28 cellular contexts compared by ENCODE assay signal in genomic region chr22:45423524-45423923, GRCh38. TPM values are rescaled to one million over a fixed set of nuclear protein-coding genes. Genes with fewer than 3 reads are reported as not detected.
DNase-seq lines count a peak whose midpoint lies in the region; ATAC-seq and TF ChIP-seq lines count a peak whose summit lies in the region.
"Had no signal": no experiment of that assay in that cellular context is flagged by ENCODE, and none has a peak within 500 bp of the region (broad histone marks: within the 10 kb centered on the region; RNA-seq: fewer than 3 reads in every experiment).

No MANE protein-coding gene starts in this region.

- TF ChIP-seq CTCF in CD14-positive monocyte (IDR thresholded peaks at IDR 0.05) (no peak), type B pancreatic cell (conservative IDR thresholded peaks at IDR 0.05) (no peak)

- peaks cover 0 to 6% (median 0%) of the 10 kb centered on the region in 3 donors for H3K27me3 Mint-ChIP-seq in CD14-positive monocyte (ENCODE audit: low read depth in 3 of 3)
- peaks cover 3% of the 10 kb centered on the region for H3K27me3 Mint-ChIP-seq in type B pancreatic cell
- H3K27me3 Mint-ChIP-seq: CD4-positive, alpha-beta T cell had no signal

- intact Hi-C loops in CD14-positive monocyte (cut with micrococcal nuclease): loop anchor here in 1 of 2 donors (5.0 kb wide), 1 partner anchor 156 kb away; no protein-coding TSS in a partner anchor

- H3K27ac Mint-ChIP-seq in CD14-positive monocyte (peak overlapping the region; percentile 93 to 97 (median 96)), type B pancreatic cell (peak overlapping the region; percentile 93)
- H3K27ac Mint-ChIP-seq: CD4-positive, alpha-beta T cell had no signal

- H3K36me3 Mint-ChIP-seq in CD14-positive monocyte: peaks cover 18% of the 10 kb centered on the region in 2 donors
- peaks cover 28% of the 10 kb centered on the region for H3K36me3 Mint-ChIP-seq in type B pancreatic cell

- H3K4me3 Mint-ChIP-seq in CD14-positive monocyte (no peak overlapping the region), type B pancreatic cell (no peak overlapping the region)
- H3K4me3 Mint-ChIP-seq: CD4-positive, alpha-beta T cell had no signal

- no peak for DNase-seq in CD14-positive monocyte (ENCODE audit: low spot score)
- peak in 1 of 2 experiments; percentile 30 for DNase-seq in SJSA1 (ENCODE audit: low read depth in 1 of 2, low spot score in 2 of 2)
- DNase-seq in left lobe of liver (ENCODE audit: low spot score): peak; percentile 8
- peak; percentile 29 for DNase-seq in type B pancreatic cell (ENCODE audit: extremely low spot score, unreplicated experiment)
- no peak for DNase-seq in T-helper 2 cell
- no peak for DNase-seq in GM19238 (ENCODE audit: insufficient read length, low spot score)
- no peak for DNase-seq in activated CD4-positive, alpha-beta T cell treated with anti-CD3 and anti-CD28 coated beads for 1 hour
- DNase-seq: CD4-positive, alpha-beta T cell; DMS53; GM23248; H7; Karpas-422; NCI-H1092; NCI-H1417 treated with DMSO at 0.1 percent for 48 hours; NCI-H1694 treated with DMSO at 0.1 percent for 48 hours; NCI-H2081 treated with DMSO at 0.1 percent for 48 hours; NCI-H2171; NCI-H345; NCI-H524; NCI-H774 had no signal

- H3K36me3 ChIP-seq in SJSA1: no peaks in the 10 kb centered on the region
- H3K36me3 ChIP-seq: BLaER1, SJCRH30 had no signal

- H3K4me1 ChIP-seq in SJSA1 (replicated peaks): peaks cover 40% of the 10 kb centered on the region
- H3K4me1 ChIP-seq: SJCRH30 had no signal

- no peaks in the 10 kb centered on the region for H3K9me3 ChIP-seq in SJSA1 (replicated peaks)

- no peak for ATAC-seq in left lobe of liver
- ATAC-seq: HepG2 had no signal

- H3K4me1 Mint-ChIP-seq in CD14-positive monocyte (peaks cover 49% of the 10 kb centered on the region), type B pancreatic cell (ENCODE audit: unreplicated experiment) (peaks cover 16% of the 10 kb centered on the region)

- H3K27me3 ChIP-seq in SJSA1 (replicated peaks): no peaks in the 10 kb centered on the region
- H3K27me3 ChIP-seq: BLaER1, SJCRH30 had no signal

- no peak overlapping the region for H3K4me3 ChIP-seq in SJSA1
- H3K4me3 ChIP-seq: BLaER1, GM23248, SJCRH30 had no signal

- H3K9me3 Mint-ChIP-seq in CD14-positive monocyte (peaks cover 2 to 8% (median 6%) of the 10 kb centered on the region in 7 donors), type B pancreatic cell (peaks cover 15% of the 10 kb centered on the region)
- H3K9me3 Mint-ChIP-seq: CD4-positive, alpha-beta T cell had no signal

- H3K27ac ChIP-seq in SJSA1: peak overlapping the region; percentile 71
- H3K27ac ChIP-seq: BLaER1, GM23248, SJCRH30 had no signal

RNA-seq across cellular contexts. Expression of gene RIBC2, which starts 10.0 kb away (rescaled TPM):
- not detected for polyA plus RNA-seq in CD14-positive monocyte
- total RNA-seq in SJSA1 (2014; rRNA removed; shearing (Covaris generic)): not detected in 2 replicates
- total RNA-seq in left lobe of liver: not detected
- total RNA-seq in type B pancreatic cell (ENCODE audit: low replicate concordance): 5.1 and 8.8 TPM in 2 replicates
- total RNA-seq: SJCRH30 had no signal
- polyA plus RNA-seq: HepG2 had no signal

RNA-seq across cellular contexts. Expression of gene SMC1B, which starts 10.1 kb away (rescaled TPM):
- polyA plus RNA-seq in CD14-positive monocyte: not detected
- not detected in 2 replicates for total RNA-seq in SJSA1 (2014; rRNA removed; shearing (Covaris generic))
- total RNA-seq in left lobe of liver (not detected), type B pancreatic cell (ENCODE audit: low replicate concordance) (0.07 TPM in 1 of 2 replicates, not detected in the other)
- total RNA-seq: CD4-positive, alpha-beta T cell; Daoy; G401; GM23248; H7; HepG2; HT1080; Right ventricle myocardium inferior; SJCRH30 had no signal
- polyA plus RNA-seq: AG04450, HepG2 had no signal

Comparison
In these comparisons a context has a peak if more than half of its experiments do, and no peak if none do; other contexts are left out.
1. DNase-seq: peak in left lobe of liver (single experiment) and type B pancreatic cell (single experiment); none in CD14-positive monocyte (single experiment), T-helper 2 cell (0 of 5), GM19238 (single experiment) and activated CD4-positive, alpha-beta T cell treated with anti-CD3 and anti-CD28 coated beads for 1 hour (single experiment).